ENCODE assay signal across 24 cellular contexts in the genomic region with DNA sequence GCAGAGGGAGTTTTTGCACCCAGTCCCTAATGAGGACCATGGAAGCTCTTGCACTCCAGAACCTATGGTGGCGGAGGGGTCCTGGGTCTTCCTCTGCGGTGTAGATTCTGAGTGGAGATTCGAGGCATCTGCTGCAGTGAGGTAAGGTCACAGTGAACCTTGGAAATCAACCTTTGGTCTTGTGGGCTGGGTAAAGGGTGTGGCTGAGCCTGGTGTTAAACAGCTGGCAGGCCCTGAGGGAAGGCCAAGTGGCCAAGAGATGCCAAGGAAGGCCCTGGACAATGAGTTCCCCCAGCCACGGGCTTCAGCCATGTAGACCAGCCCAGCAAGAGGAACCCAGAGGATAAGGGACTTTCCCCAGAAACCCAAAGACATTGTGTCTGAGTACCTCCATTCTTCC.
"Had no signal": no experiment of that assay in that cellular context is flagged by ENCODE, and none has a peak within 500 bp of the region (broad histone marks: within the 10 kb centered on the region; RNA-seq: fewer than 3 reads in every experiment).

No MANE protein-coding gene starts in this region.

- DNase-seq: islet precursor cell; lower lobe of right lung; naive B cell; natural killer cell; nephron progenitor cell; occipital lobe; ovary; right lobe of liver; stimulated activated CD4-positive, alpha-beta T cell treated with anti-CD3 and anti-CD28 coated beads, Interleukin-12 subunit alpha, Interleukin-12 subunit beta, amount 100 ng/mL, for 4 hours; stimulated activated CD4-positive, alpha-beta T cell treated with anti-CD3 and anti-CD28 coated beads, Interleukin-15, amount 100 ng/mL, for 24 hours; stimulated activated CD4-positive, alpha-beta T cell treated with anti-CD3 and anti-CD28 coated beads, Interleukin-2, amount 100 ng/mL, for 24 hours; stimulated activated CD4-positive, alpha-beta T cell treated with anti-CD3 and anti-CD28 coated beads, Interleukin-4, amount 100 ng/mL, for 1 hour; stimulated activated naive B cell treated with anti-CD40 and anti-IgM and Interleukin-4, amounts not matched to agents 10 μg/mL and 1 μg/mL and 100 μg/mL, for 72 hours; stimulated activated naive CD8-positive, alpha-beta T cell treated with anti-CD3 and anti-CD28 coated beads, Interleukin-15, Interleukin-2, amounts not matched to agents 100 U/mL and 50 U/mL, for 24 hours; stomach; tibial artery; uterus had no signal

- H3K4me3 Mint-ChIP-seq: naive B cell; natural killer cell; nephron progenitor cell; neural progenitor cell; stimulated activated naive B cell treated with anti-CD40 and anti-IgM and Interleukin-4, amounts not matched to agents 10 μg/mL and 1 μg/mL and 100 μg/mL, for 72 hours; type B pancreatic cell had no signal

- ATAC-seq: lower lobe of right lung; natural killer cell; stimulated activated naive CD8-positive, alpha-beta T cell treated with anti-CD3 and anti-CD28 coated beads, Interleukin-15, Interleukin-2, amounts not matched to agents 100 U/mL and 50 U/mL, for 24 hours had no signal

- H3K36me3 Mint-ChIP-seq: naive B cell; natural killer cell; neural progenitor cell; stimulated activated naive B cell treated with anti-CD40 and anti-IgM and Interleukin-4, amounts not matched to agents 10 μg/mL and 1 μg/mL and 100 μg/mL, for 72 hours; type B pancreatic cell had no signal

- H3K27ac Mint-ChIP-seq: naive B cell; natural killer cell; nephron progenitor cell; neural progenitor cell; progenitor cell of endocrine pancreas; stimulated activated naive B cell treated with anti-CD40 and anti-IgM and Interleukin-4, amounts not matched to agents 10 μg/mL and 1 μg/mL and 100 μg/mL, for 72 hours; type B pancreatic cell had no signal

- H3K4me1 ChIP-seq: lower lobe of right lung, neural progenitor cell, right atrium auricular region, right lobe of liver, uterus had no signal

- H3K27ac ChIP-seq: hepatocyte, lower lobe of right lung, neural progenitor cell, neutrophil, ovary, right atrium auricular region, right lobe of liver, stomach, thoracic aorta, tibial artery, uterus had no signal

- H3K27me3 ChIP-seq: ovary, right atrium auricular region, right lobe of liver, tibial artery, uterus had no signal

- H3K4me1 Mint-ChIP-seq: naive B cell; natural killer cell; stimulated activated naive B cell treated with anti-CD40 and anti-IgM and Interleukin-4, amounts not matched to agents 10 μg/mL and 1 μg/mL and 100 μg/mL, for 72 hours had no signal

- H3K9me3 ChIP-seq: lower lobe of right lung, neutrophil, ovary, right atrium auricular region, right lobe of liver, stomach, thoracic aorta, tibial artery, uterus had no signal

- H3K4me3 ChIP-seq: hepatocyte, lower lobe of right lung, neural progenitor cell, ovary, right atrium auricular region, right lobe of liver, stomach, thoracic aorta, tibial artery, uterus had no signal

- H3K9me3 Mint-ChIP-seq: naive B cell; natural killer cell; nephron progenitor cell; neural progenitor cell; stimulated activated naive B cell treated with anti-CD40 and anti-IgM and Interleukin-4, amounts not matched to agents 10 μg/mL and 1 μg/mL and 100 μg/mL, for 72 hours had no signal

- H3K36me3 ChIP-seq: lower lobe of right lung, neural progenitor cell, neutrophil, ovary, right atrium auricular region, right lobe of liver, stomach, thoracic aorta, tibial artery, uterus had no signal
